Comparison of ENCODE assay signal across 12 cellular contexts in genomic region chr6:90086517-90086916, GRCh38.
DNase-seq lines count a peak whose midpoint lies in the region; ATAC-seq, FAIRE-seq and TF ChIP-seq lines count a peak whose summit lies in the region.
"Had no signal": no experiment of that assay in that cellular context is flagged by ENCODE, and none has a peak within 500 bp of the region (broad histone marks: within the 10 kb centered on the region; RNA-seq: fewer than 3 reads in every experiment).

No MANE protein-coding gene starts in this region.

- DNase-seq in Daoy (ENCODE audit: low read depth) (peak; percentile 70), bronchial epithelial cell (ENCODE audit: low read depth) (peak; percentile 97), mesothelial cell of epicardium (ENCODE audit: low spot score in 2 of 2, unreplicated experiment in 2 of 2) (no peak), tibial artery (no peak)
- DNase-seq in effector memory CD4-positive, alpha-beta T cell: no peak
- DNase-seq: activated CD8-positive, alpha-beta memory T cell treated with anti-CD3 and anti-CD28 coated beads, Interleukin-2, amount 50 U/mL, for 4 hours; amniotic stem cell; stomach had no signal

- H3K4me3 ChIP-seq in OCI-LY1 (ENCODE audit: low read depth, low read length, poor library complexity, severe bottlenecking) (no peak overlapping the region), bronchial epithelial cell (ENCODE audit: low read depth, low read length) (no peak overlapping the region), tibial artery (no peak overlapping the region)
- H3K4me3 ChIP-seq in effector memory CD4-positive, alpha-beta T cell (ENCODE audit: insufficient read depth, low read depth, low read length, poor library complexity, severe bottlenecking): no peak overlapping the region
- H3K4me3 ChIP-seq: BLaER1, stomach had no signal

- no peak overlapping the region for H3K4me3 Mint-ChIP-seq in mesothelial cell of epicardium

- peaks cover 15% of the 10 kb centered on the region for H3K4me1 Mint-ChIP-seq in mesothelial cell of epicardium

- intact Hi-C loops in tibial artery (cut with DNase I; ENCODE audit: low total_unique reads): no loop called here

- no peak overlapping the region for H3K4me2 ChIP-seq in OCI-LY1 (ENCODE audit: low read length)
- H3K4me2 ChIP-seq: BLaER1 had no signal

- no peaks in the 10 kb centered on the region for H3K27me3 Mint-ChIP-seq in mesothelial cell of epicardium (ENCODE audit: low read depth)

- H3K36me3 ChIP-seq in OCI-LY1 (ENCODE audit: insufficient read depth, low read length) (peaks cover 71% of the 10 kb centered on the region), bronchial epithelial cell (ENCODE audit: control insufficient read depth, insufficient read depth, low read length) (no peaks in the 10 kb centered on the region), tibial artery (no peaks in the 10 kb centered on the region)
- no peaks in the 10 kb centered on the region for H3K36me3 ChIP-seq in effector memory CD4-positive, alpha-beta T cell (ENCODE audit: control insufficient read depth, insufficient read depth, low read length)
- H3K36me3 ChIP-seq: stomach had no signal

- peak; percentile 85 for FAIRE-seq in bronchial epithelial cell (lab: Jason Lieb, UNC)

- peaks cover 46% of the 10 kb centered on the region for H3K4me1 ChIP-seq in OCI-LY1 (ENCODE audit: insufficient read depth, low read length, severe bottlenecking)
- peaks cover 0 to 22% (median 3%) of the 10 kb centered on the region in 4 donors for H3K4me1 ChIP-seq in tibial artery
- peaks cover 22% of the 10 kb centered on the region for H3K4me1 ChIP-seq in effector memory CD4-positive, alpha-beta T cell (ENCODE audit: control insufficient read depth, insufficient read depth, low read length, poor library complexity, severe bottlenecking)
- H3K4me1 ChIP-seq: BLaER1 had no signal

- no peaks in the 10 kb centered on the region for H3K9me2 ChIP-seq in OCI-LY1 (ENCODE audit: low read depth, low read length)

- H3K27ac Mint-ChIP-seq in mesothelial cell of epicardium: peak overlapping the region; percentile 23

- peaks cover 5% of the 10 kb centered on the region for H3K36me3 Mint-ChIP-seq in mesothelial cell of epicardium

- H2AFZ ChIP-seq in OCI-LY1 (ENCODE audit: low read length): no peak overlapping the region

- H3K9me3 ChIP-seq in OCI-LY1 (ENCODE audit: low read length) (no peaks in the 10 kb centered on the region), tibial artery (no peaks in the 10 kb centered on the region)
- H3K9me3 ChIP-seq in effector memory CD4-positive, alpha-beta T cell (ENCODE audit: control insufficient read depth, low read length): no peaks in the 10 kb centered on the region
- H3K9me3 ChIP-seq: BLaER1, stomach had no signal

- 0 out of 2 replicates have a peak, but pooled peaks cover 3% of the 10 kb centered on the region for H4K20me1 ChIP-seq in OCI-LY1 (ENCODE audit: insufficient read depth, low read length)

- H3K79me2 ChIP-seq in OCI-LY1 (ENCODE audit: insufficient read depth, low read length): peaks cover 55% of the 10 kb centered on the region

- TF ChIP-seq CTCF in OCI-LY1 (IDR thresholded peaks at IDR 0.05; ENCODE audit: low read length): peak; percentile 8; the same call in 1 of the 2 replicates
- peak; percentile 28 for TF ChIP-seq CTCF in bronchial epithelial cell (IDR thresholded peaks at IDR 0.05; ENCODE audit: insufficient read depth, low read length, severe bottlenecking)
- no peak for TF ChIP-seq CTCF in mesothelial cell of epicardium (IDR thresholded peaks at IDR 0.05; ENCODE audit: unreplicated experiment)
- no peak for TF ChIP-seq CTCF in tibial artery (IDR thresholded peaks at IDR 0.05)

- H3F3A ChIP-seq in OCI-LY1 (ENCODE audit: insufficient read depth, low read length): peaks cover 11% of the 10 kb centered on the region; the same call in 1 of the 2 replicates

- peaks cover 6% of the 10 kb centered on the region for H3K9me3 Mint-ChIP-seq in mesothelial cell of epicardium

- H3K27me3 ChIP-seq in OCI-LY1 (ENCODE audit: insufficient read depth, low read length) (no peaks in the 10 kb centered on the region), bronchial epithelial cell (ENCODE audit: control insufficient read depth, insufficient read depth, low read length) (no peaks in the 10 kb centered on the region), tibial artery (no peaks in the 10 kb centered on the region)
- H3K27me3 ChIP-seq in effector memory CD4-positive, alpha-beta T cell (replicated peaks; ENCODE audit: control insufficient read depth, insufficient read depth, low read length, poor library complexity, severe bottlenecking): no peaks in the 10 kb centered on the region
- H3K27me3 ChIP-seq: BLaER1, stomach had no signal

- no peak overlapping the region for H3K9ac ChIP-seq in OCI-LY1 (ENCODE audit: low read length)
- H3K9ac ChIP-seq: BLaER1 had no signal

- no peak for ATAC-seq in HG02642 (IDR thresholded peaks at IDR 0.05; ENCODE audit: poor library complexity, unreplicated experiment)
- no peak for ATAC-seq in HG03159 (IDR thresholded peaks at IDR 0.05; ENCODE audit: unreplicated experiment)

- H3K27ac ChIP-seq in OCI-LY1 (ENCODE audit: low read depth, low read length, poor library complexity, severe bottlenecking): no peak overlapping the region
- H3K27ac ChIP-seq in tibial artery: no peak overlapping the region
- no peak overlapping the region for H3K27ac ChIP-seq in effector memory CD4-positive, alpha-beta T cell (ENCODE audit: insufficient read depth, low read length, poor library complexity, severe bottlenecking)
- H3K27ac ChIP-seq: BLaER1, stomach had no signal

Comparison
In these comparisons a context has a peak if more than half of its experiments do, and no peak if none do; other contexts are left out.
1. DNase-seq: peak in Daoy (single experiment) and bronchial epithelial cell (single experiment); none in mesothelial cell of epicardium (0 of 2), tibial artery (0 of 2) and effector memory CD4-positive, alpha-beta T cell (0 of 3).
2. CTCF ChIP-seq: peak in OCI-LY1 (single experiment) and bronchial epithelial cell (single experiment); none in mesothelial cell of epicardium (single experiment) and tibial artery (0 of 2).